12 cellular contexts compared by ENCODE assay signal in genomic region chr2:62266433-62267038, GRCh38.
DNase-seq lines count a peak whose midpoint lies in the region; ATAC-seq and TF ChIP-seq lines count a peak whose summit lies in the region.
"Had no signal": no experiment of that assay in that cellular context is flagged by ENCODE, and none has a peak within 500 bp of the region (broad histone marks: within the 10 kb centered on the region; RNA-seq: fewer than 3 reads in every experiment).

No MANE protein-coding gene starts in this region.

- intact Hi-C loops in natural killer cell (cut with micrococcal nuclease) (no loop called here), colonic mucosa (cut with DNase I) (no loop called here)

- TF ChIP-seq CTCF in fibroblast of the aortic adventitia (IDR thresholded peaks at IDR 0.05; ENCODE audit: insufficient read depth, low read length) (no peak), osteocyte (IDR thresholded peaks at IDR 0.05) (no peak), natural killer cell (IDR thresholded peaks at IDR 0.05) (no peak), colonic mucosa (IDR thresholded peaks at IDR 0.05) (no peak)

- peaks cover 35% of the 10 kb centered on the region for H3K4me1 Mint-ChIP-seq in osteocyte (ENCODE audit: unreplicated experiment)
- no peaks in the 10 kb centered on the region for H3K4me1 Mint-ChIP-seq in natural killer cell

- H3K4me1 ChIP-seq in colonic mucosa = no peaks in the 10 kb centered on the region

- H3K9me3 Mint-ChIP-seq in osteocyte (ENCODE audit: unreplicated experiment) = no peaks in the 10 kb centered on the region
- no peaks in the 10 kb centered on the region for H3K9me3 Mint-ChIP-seq in natural killer cell

- H3K27ac Mint-ChIP-seq in osteocyte (ENCODE audit: unreplicated experiment) (peak overlapping the region; percentile 61), natural killer cell (no peak overlapping the region)

- H3K36me3 Mint-ChIP-seq in osteocyte (ENCODE audit: unreplicated experiment) (no peaks in the 10 kb centered on the region), natural killer cell (no peaks in the 10 kb centered on the region)

- H3K4me3 Mint-ChIP-seq in osteocyte (ENCODE audit: unreplicated experiment) (no peak overlapping the region), natural killer cell (no peak overlapping the region)

- no peaks in the 10 kb centered on the region for H3K27me3 Mint-ChIP-seq in osteocyte (ENCODE audit: unreplicated experiment)
- H3K27me3 Mint-ChIP-seq in natural killer cell (ENCODE audit: low read depth in 2 of 2) = no peaks in the 10 kb centered on the region

- DNase-seq in ELR (ENCODE audit: low read depth) (peak; percentile 81), RPMI7951 (ENCODE audit: low read depth) (peak; percentile 93), fibroblast of the aortic adventitia (ENCODE audit: low read depth) (peak; percentile 71), osteocyte (ENCODE audit: extremely low spot score, unreplicated experiment) (no peak), natural killer cell (no peak), colonic mucosa (no peak), T1000 (lab: John Stamatoyannopoulos, UW) (no peak)
- DNase-seq: activated T-cell treated with anti-CD3 and anti-CD28 coated beads, Interleukin-2, amount 50 U/mL, for 1 hour; glutamatergic neuron; OCI-M1 had no signal

- H3K36me3 ChIP-seq in colonic mucosa = no peaks in the 10 kb centered on the region
- H3K36me3 ChIP-seq: cardiac muscle cell had no signal

- no peak overlapping the region for H3K9ac ChIP-seq in colonic mucosa (ENCODE audit: low read depth in 2 of 2, low read length in 2 of 2)

- H3K4me3 ChIP-seq in fibroblast of the aortic adventitia (ENCODE audit: low read depth, low read length) (no peak overlapping the region), colonic mucosa (no peak overlapping the region)
- H3K4me3 ChIP-seq: cardiac muscle cell had no signal

- H3K27ac ChIP-seq in colonic mucosa = no peak overlapping the region
- H3K27ac ChIP-seq: cardiac muscle cell had no signal

- no peak for ATAC-seq in GM18517 (IDR thresholded peaks at IDR 0.05; ENCODE audit: unreplicated experiment)
- ATAC-seq in natural killer cell = no peak

- H3K27me3 ChIP-seq in colonic mucosa = no peaks in the 10 kb centered on the region
- H3K27me3 ChIP-seq: cardiac muscle cell had no signal

- H3K9me3 ChIP-seq in colonic mucosa = no peaks in the 10 kb centered on the region

Comparison
In these comparisons a context has a peak if more than half of its experiments do, and no peak if none do; other contexts are left out.
1. DNase-seq: peak in ELR (single experiment), RPMI7951 (single experiment) and fibroblast of the aortic adventitia (single experiment); none in osteocyte (single experiment), natural killer cell (single experiment), colonic mucosa (single experiment) and T1000 (single experiment).